11 cellular contexts compared by ENCODE assay signal in genomic region chr1:174963547-174964125, GRCh38. TPM values are rescaled to one million over a fixed set of nuclear protein-coding genes. Genes with fewer than 3 reads are reported as not detected.
A peak's percentile ranks its signal among the peaks of the same experiment; 100 is the strongest.
DNase-seq lines count a peak whose midpoint lies in the region; ATAC-seq and TF ChIP-seq lines count a peak whose summit lies in the region.
"Had no signal": no experiment of that assay in that cellular context is flagged by ENCODE, and none has a peak within 500 bp of the region (broad histone marks: within the 10 kb centered on the region; RNA-seq: fewer than 3 reads in every experiment).

No MANE protein-coding gene starts in this region.

- no peak overlapping the region for H3K4me3 Mint-ChIP-seq in mesothelial cell of epicardium
- H3K4me3 Mint-ChIP-seq: WTC11 had no signal

- H3K4me1 ChIP-seq in BE2C (peaks cover 3% of the 10 kb centered on the region), DOHH2 (ENCODE audit: control insufficient read depth, low read length) (peaks cover 61% of the 10 kb centered on the region)

- H3K27ac Mint-ChIP-seq in mesothelial cell of epicardium: peak overlapping the region; percentile 77

- H3K27me3 Mint-ChIP-seq in mesothelial cell of epicardium (ENCODE audit: low read depth): no peaks in the 10 kb centered on the region

- H3F3A ChIP-seq in DOHH2 (ENCODE audit: control insufficient read depth, insufficient read depth): peaks cover 26% of the 10 kb centered on the region
- H3F3A ChIP-seq in SU-DHL-6 (ENCODE audit: insufficient read depth): peaks cover 36% of the 10 kb centered on the region

- peak overlapping the region; percentile 63 for H3K4me2 ChIP-seq in DOHH2 (ENCODE audit: low read length)
- peak overlapping the region; percentile 41 for H3K4me2 ChIP-seq in SU-DHL-6 (ENCODE audit: low read depth, low read length, poor library complexity, severe bottlenecking)

- 0 out of 2 replicates have a peak overlapping the region, but pooled peaks have one; percentile 7 for H3K9ac ChIP-seq in SU-DHL-6 (ENCODE audit: low read length)

- no peak for ATAC-seq in HG03159 (IDR thresholded peaks at IDR 0.05; ENCODE audit: unreplicated experiment)
- ATAC-seq: WTC11 had no signal

- H4K20me1 ChIP-seq in DOHH2 (ENCODE audit: control insufficient read depth, insufficient read depth, low read depth, low read length) (no peaks in the 10 kb centered on the region), SU-DHL-6 (ENCODE audit: low read depth, low read length) (no peaks in the 10 kb centered on the region)

- no peak overlapping the region for H2AFZ ChIP-seq in SU-DHL-6 (ENCODE audit: low read depth, low read length, severe bottlenecking)

- H3K9me2 ChIP-seq in DOHH2 (replicated peaks; ENCODE audit: control insufficient read depth, low read length): no peaks in the 10 kb centered on the region
- H3K9me2 ChIP-seq in SU-DHL-6 (replicated peaks; ENCODE audit: insufficient read depth, low read length): no peaks in the 10 kb centered on the region

- DNase-seq in BE2C: peak; percentile 26
- no peak for DNase-seq in mesothelial cell of epicardium (ENCODE audit: low spot score in 2 of 2, unreplicated experiment in 2 of 2)
- DNase-seq in SIG-M5 (lab: John Stamatoyannopoulos, UW): no peak
- DNase-seq in GM19240 (ENCODE audit: insufficient read length, low spot score): no peak
- no peak for DNase-seq in effector CD4-positive, alpha-beta T cell
- DNase-seq: head of caudate nucleus, NCI-H2029 had no signal

- H3K9me3 ChIP-seq in BE2C (no peaks in the 10 kb centered on the region), DOHH2 (ENCODE audit: control insufficient read depth, insufficient read depth, low read length) (no peaks in the 10 kb centered on the region), SU-DHL-6 (ENCODE audit: insufficient read depth, low read length) (no peaks in the 10 kb centered on the region)

- TF ChIP-seq CTCF in BE2C (IDR thresholded peaks at IDR 0.05; ENCODE audit: low read depth, low read length): no peak
- TF ChIP-seq CTCF in DOHH2 (IDR thresholded peaks at IDR 0.05; ENCODE audit: low read depth, low read length, poor library complexity, severe bottlenecking): no peak
- TF ChIP-seq CTCF in SU-DHL-6 (IDR thresholded peaks at IDR 0.05; ENCODE audit: insufficient read depth, low read length, poor library complexity, severe bottlenecking): no peak
- no peak for TF ChIP-seq CTCF in mesothelial cell of epicardium (IDR thresholded peaks at IDR 0.05; ENCODE audit: unreplicated experiment)

- H3K27ac ChIP-seq in DOHH2 (ENCODE audit: low read depth, low read length) (peak overlapping the region; percentile 66), SU-DHL-6 (ENCODE audit: low read depth, low read length) (peak overlapping the region; percentile 47)

- H3K4me1 Mint-ChIP-seq in mesothelial cell of epicardium: peaks cover 45% of the 10 kb centered on the region

- no peak overlapping the region for H3K4me3 ChIP-seq in BE2C (ENCODE audit: low read depth, low read length)
- peak overlapping the region; percentile 57 for H3K4me3 ChIP-seq in DOHH2 (ENCODE audit: low read length)
- H3K4me3 ChIP-seq in SU-DHL-6 (ENCODE audit: insufficient read depth, low read length, poor library complexity, severe bottlenecking): no peak overlapping the region

- no peaks in the 10 kb centered on the region for H3K9me3 Mint-ChIP-seq in mesothelial cell of epicardium
- H3K9me3 Mint-ChIP-seq: WTC11 had no signal

- no peaks in the 10 kb centered on the region for H3K27me3 ChIP-seq in BE2C
- no peaks in the 10 kb centered on the region for H3K27me3 ChIP-seq in DOHH2 (ENCODE audit: control insufficient read depth, low read length)
- H3K27me3 ChIP-seq in SU-DHL-6 (ENCODE audit: low read length): no peaks in the 10 kb centered on the region

- no peaks in the 10 kb centered on the region for H3K36me3 Mint-ChIP-seq in mesothelial cell of epicardium

- H3K36me3 ChIP-seq in BE2C (no peaks in the 10 kb centered on the region), DOHH2 (ENCODE audit: control insufficient read depth, low read length) (peaks cover 1% of the 10 kb centered on the region), SU-DHL-6 (ENCODE audit: low read length) (peaks cover 25% of the 10 kb centered on the region; the same call in 1 of the 2 replicates)

- H3K79me2 ChIP-seq in DOHH2 (ENCODE audit: control insufficient read depth, low read length) (no peaks in the 10 kb centered on the region), SU-DHL-6 (ENCODE audit: insufficient read depth, low read length) (no peaks in the 10 kb centered on the region)

RNA-seq across cellular contexts. Expression of gene CACYBP, which starts 36.1 kb away (rescaled TPM):
- 98.7 TPM for polyA plus RNA-seq in BE2C (2012; ENCODE audit: insufficient read depth, insufficient read length, low read depth)
- total RNA-seq in mesothelial cell of epicardium: 58.8 to 70.0 TPM (median 63.7 TPM) in 3 replicates

RNA-seq across cellular contexts. Expression of gene MRPS14, which starts 59.6 kb away (rescaled TPM):
- 65.0 TPM for polyA plus RNA-seq in BE2C (2012; ENCODE audit: insufficient read depth, insufficient read length, low read depth)
- 25.2 to 29.3 TPM (median 25.9 TPM) in 3 replicates for total RNA-seq in mesothelial cell of epicardium
